8 cellular contexts compared by ENCODE assay signal in the genomic region with DNA sequence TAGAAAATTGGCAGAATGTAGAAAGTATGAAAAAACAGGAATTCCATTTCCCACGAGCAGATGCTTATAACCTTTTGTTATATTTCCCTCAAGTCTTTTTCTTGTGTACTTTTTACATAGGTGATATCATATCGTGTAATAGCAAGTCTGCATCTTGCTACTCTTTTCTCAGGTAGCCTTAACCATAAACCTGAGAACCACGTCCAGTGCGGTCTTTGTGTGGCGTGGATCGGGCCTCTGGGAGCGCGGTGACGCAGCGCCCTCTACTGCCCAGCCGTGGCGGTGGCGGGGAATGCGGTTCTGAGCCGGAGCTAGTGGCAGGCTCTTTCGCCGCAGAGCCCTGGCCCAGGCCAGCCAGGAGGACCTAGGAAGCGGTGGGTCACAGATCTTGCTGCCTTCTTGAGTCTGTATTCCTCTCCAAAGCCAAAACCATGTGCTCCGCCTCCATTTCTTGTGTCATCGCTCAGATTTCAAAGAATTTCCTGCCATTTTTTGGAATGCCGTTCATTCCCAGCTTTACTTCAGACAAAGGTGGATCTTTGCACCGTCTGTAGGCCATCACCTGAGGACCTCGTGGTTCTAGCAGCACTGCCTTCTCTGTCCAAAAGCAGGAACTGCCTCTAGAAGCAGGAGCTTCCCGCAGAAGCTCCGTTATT.
A peak's percentile ranks its signal among the peaks of the same experiment; 100 is the strongest.
DNase-seq lines count a peak whose midpoint lies in the region; ATAC-seq, FAIRE-seq and TF ChIP-seq lines count a peak whose summit lies in the region.

No MANE protein-coding gene starts in this region.

- no peaks in the 10 kb centered on the region for H3F3A ChIP-seq in DOHH2 (ENCODE audit: control insufficient read depth, insufficient read depth)

- H4K20me1 ChIP-seq in DOHH2 (ENCODE audit: control insufficient read depth, insufficient read depth, low read depth, low read length) = no peaks in the 10 kb centered on the region

- H3K9me2 ChIP-seq in DOHH2 (replicated peaks; ENCODE audit: control insufficient read depth, low read length) = no peaks in the 10 kb centered on the region

- no peak overlapping the region for H3K4me2 ChIP-seq in DOHH2 (ENCODE audit: low read length)

- TF ChIP-seq CTCF in DOHH2 (IDR thresholded peaks at IDR 0.05; ENCODE audit: low read depth, low read length, poor library complexity, severe bottlenecking) (peak; percentile 99), LNCAP (IDR thresholded peaks at IDR 0.05) (peak; percentile 99), astrocyte of the spinal cord (IDR thresholded peaks at IDR 0.05; ENCODE audit: low read depth, low read length) (peak; percentile 99)

- H3K36me3 ChIP-seq in DOHH2 (ENCODE audit: control insufficient read depth, low read length) = no peaks in the 10 kb centered on the region

- in situ Hi-C loops in astrocyte of the spinal cord (cut with HindIII; ENCODE audit: low sequenced_read_pairs) = no loop called here

- H3K27me3 ChIP-seq in DOHH2 (ENCODE audit: control insufficient read depth, low read length) = peaks cover 25% of the 10 kb centered on the region

- no peaks in the 10 kb centered on the region for H3K4me1 ChIP-seq in DOHH2 (ENCODE audit: control insufficient read depth, low read length)

- no peak overlapping the region for H3K4me3 ChIP-seq in DOHH2 (ENCODE audit: low read length)
- H3K4me3 ChIP-seq in astrocyte of the spinal cord (ENCODE audit: low read depth, low read length) = no peak overlapping the region

- no peak for ATAC-seq in HG02870 (IDR thresholded peaks at IDR 0.05; ENCODE audit: unreplicated experiment)

- H3K9me3 ChIP-seq in DOHH2 (ENCODE audit: control insufficient read depth, insufficient read depth, low read length) = no peaks in the 10 kb centered on the region

- peak; percentile 58 for DNase-seq in astrocyte of the spinal cord (ENCODE audit: low read depth, low spot score)
- DNase-seq in iPS-NIHi11 (ENCODE audit: low spot score) = peak; percentile 91
- DNase-seq in stimulated activated CD4-positive, alpha-beta T cell treated with anti-CD3 and anti-CD28 coated beads, Interleukin-12 subunit alpha, Interleukin-12 subunit beta, amount 100 ng/mL, for 4 hours = peak; percentile 73
- DNase-seq in RKO (ENCODE audit: low spot score) = no peak

- peak; percentile 9 for FAIRE-seq in TTC549 (lab: Jason Lieb, UNC)

- H3K27ac ChIP-seq in DOHH2 (ENCODE audit: low read depth, low read length) = no peak overlapping the region

- no peaks in the 10 kb centered on the region for H3K79me2 ChIP-seq in DOHH2 (ENCODE audit: control insufficient read depth, low read length)
